In the genomic region with DNA sequence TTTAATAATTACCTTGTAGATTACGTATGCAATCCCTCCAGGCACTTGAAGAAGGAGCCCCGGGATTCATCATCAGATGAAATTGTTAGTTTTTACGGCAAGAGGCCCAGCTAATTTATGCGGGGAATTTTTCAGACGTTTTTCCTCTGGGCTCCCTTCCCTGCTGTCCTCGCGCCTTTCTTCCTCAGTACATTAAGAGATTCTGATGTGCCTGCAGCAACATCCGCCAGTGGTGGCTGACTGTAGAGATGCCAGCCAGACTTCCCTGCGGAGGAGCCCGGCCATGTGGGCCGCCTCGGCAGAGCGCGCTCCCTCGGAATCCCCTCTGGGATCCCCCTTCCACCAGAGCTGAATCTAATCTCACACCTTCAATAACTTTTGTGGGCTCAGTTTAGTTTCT, we compare ENCODE assay signal across 1 cellular context.
A peak's percentile ranks its signal among the peaks of the same experiment; 100 is the strongest.
TF ChIP-seq lines count a peak whose summit lies in the region.

No MANE protein-coding gene starts in this region.

TF ChIP-seq in H1, 55 proteins besides CTCF, POLR2A, EP300 and RAD21:
- TF ChIP-seq, protein P1, sequence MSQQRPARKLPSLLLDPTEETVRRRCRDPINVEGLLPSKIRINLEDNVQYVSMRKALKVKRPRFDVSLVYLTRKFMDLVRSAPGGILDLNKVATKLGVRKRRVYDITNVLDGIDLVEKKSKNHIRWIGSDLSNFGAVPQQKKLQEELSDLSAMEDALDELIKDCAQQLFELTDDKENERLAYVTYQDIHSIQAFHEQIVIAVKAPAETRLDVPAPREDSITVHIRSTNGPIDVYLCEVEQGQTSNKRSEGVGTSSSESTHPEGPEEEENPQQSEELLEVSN (IDR thresholded peaks at IDR 0.05): peak; percentile 67
- TF ChIP-seq, protein P2, sequence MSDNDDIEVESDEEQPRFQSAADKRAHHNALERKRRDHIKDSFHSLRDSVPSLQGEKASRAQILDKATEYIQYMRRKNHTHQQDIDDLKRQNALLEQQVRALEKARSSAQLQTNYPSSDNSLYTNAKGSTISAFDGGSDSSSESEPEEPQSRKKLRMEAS (IDR thresholded peaks at IDR 0.05): peak; percentile 50
- TF ChIP-seq PHF8 (conservative IDR thresholded peaks at IDR 0.05; ENCODE audit: low read depth, low read length): no peak
